ENCODE assay signal across 22 cellular contexts in the genomic region with DNA sequence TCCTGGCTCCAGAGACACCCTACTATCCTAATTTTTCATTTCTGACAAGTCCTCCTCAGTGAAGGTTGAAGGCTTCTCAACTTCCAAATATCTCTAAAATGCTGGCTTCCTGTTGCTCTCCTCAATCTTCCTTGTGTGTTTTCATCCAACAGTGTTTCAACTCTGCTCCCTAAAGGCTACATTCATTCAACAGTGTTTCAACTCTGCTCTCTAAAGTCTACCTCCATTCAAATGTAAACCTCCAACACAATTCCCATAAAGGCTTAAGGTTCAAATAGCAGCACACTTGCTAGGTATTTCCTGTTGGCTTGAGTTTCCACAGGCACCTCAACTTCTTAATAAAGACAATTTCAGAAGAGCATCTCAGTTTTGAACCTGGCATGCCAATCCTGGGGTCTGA.
"Had no signal": no experiment of that assay in that cellular context is flagged by ENCODE, and none has a peak within 500 bp of the region (broad histone marks: within the 10 kb centered on the region; RNA-seq: fewer than 3 reads in every experiment).

No MANE protein-coding gene starts in this region.

- H3K27me3 Mint-ChIP-seq: stimulated activated naive CD8-positive, alpha-beta T cell treated with anti-CD3 and anti-CD28 coated beads, Interleukin-15, amount 100 ng/mL, for 72 hours; type B pancreatic cell had no signal

- H3K27ac ChIP-seq: left ventricle myocardium inferior, ovary, right atrium auricular region, right lobe of liver, tibial nerve, uterus had no signal

- H3K4me3 ChIP-seq: left ventricle myocardium inferior, ovary, right atrium auricular region, right lobe of liver, smooth muscle cell, tibial nerve, uterus had no signal

- H3K36me3 Mint-ChIP-seq: memory B cell; stimulated activated memory B cell treated with anti-CD40 and anti-IgM and Interleukin-4, amounts not matched to agents 10 μg/mL and 1 μg/mL and 100 μg/mL, for 72 hours; type B pancreatic cell had no signal

- H3K4me1 Mint-ChIP-seq: memory B cell; naive thymus-derived CD8-positive, alpha-beta T cell; nephron progenitor cell; stimulated activated memory B cell treated with anti-CD40 and anti-IgM and Interleukin-4, amounts not matched to agents 10 μg/mL and 1 μg/mL and 100 μg/mL, for 72 hours; stimulated activated naive CD8-positive, alpha-beta T cell treated with anti-CD3 and anti-CD28 coated beads, Interleukin-15, amount 100 ng/mL, for 72 hours had no signal

- H3K27me3 ChIP-seq: ovary, right atrium auricular region, right lobe of liver, tibial nerve, uterus had no signal

- H3K4me2 ChIP-seq: smooth muscle cell had no signal

- H3K27ac Mint-ChIP-seq: memory B cell; nephron progenitor cell; progenitor cell of endocrine pancreas; stimulated activated memory B cell treated with anti-CD40 and anti-IgM and Interleukin-4, amounts not matched to agents 10 μg/mL and 1 μg/mL and 100 μg/mL, for 72 hours; stimulated activated naive CD8-positive, alpha-beta T cell treated with anti-CD3 and anti-CD28 coated beads, Interleukin-15, amount 100 ng/mL, for 72 hours; type B pancreatic cell had no signal

- H3K36me3 ChIP-seq: left ventricle myocardium inferior, ovary, right atrium auricular region, right lobe of liver, tibial nerve, uterus had no signal

- DNase-seq: hippocampal formation; islet precursor cell; left ventricle myocardium inferior; naive thymus-derived CD8-positive, alpha-beta T cell; nephron progenitor cell; ovary; right lobe of liver; stimulated activated CD4-positive, alpha-beta T cell treated with anti-CD3 and anti-CD28 coated beads, Interleukin-1b, Interleukin-23, amount 100 ng/mL, for 48 hours; stimulated activated CD4-positive, alpha-beta T cell treated with anti-CD3 and anti-CD28 coated beads, Interleukin-2, amount 100 ng/mL, for 48 hours; stimulated activated CD4-positive, alpha-beta T cell treated with anti-CD3 and anti-CD28 coated beads, Interleukin-4, amount 100 ng/mL, for 4 hours; stimulated activated CD8-positive, alpha-beta memory T cell treated with anti-CD3 and anti-CD28 coated beads, Interleukin-4, amount 100 ng/mL, for 48 hours; stimulated activated naive CD4-positive, alpha-beta T cell treated with Interleukin-2 at 50 U/mL for 16 hours; stimulated activated naive CD8-positive, alpha-beta T cell treated with anti-CD3 and anti-CD28 coated beads, Interleukin-15, amount 100 ng/mL, for 72 hours; substantia nigra; uterus had no signal

- H3K9me3 ChIP-seq: left ventricle myocardium inferior, ovary, right atrium auricular region, right lobe of liver, tibial nerve, uterus had no signal

- H3K4me1 ChIP-seq: left ventricle myocardium inferior, right atrium auricular region, right lobe of liver, tibial nerve, uterus had no signal

- H3K4me3 Mint-ChIP-seq: memory B cell; naive thymus-derived CD8-positive, alpha-beta T cell; nephron progenitor cell; stimulated activated memory B cell treated with anti-CD40 and anti-IgM and Interleukin-4, amounts not matched to agents 10 μg/mL and 1 μg/mL and 100 μg/mL, for 72 hours; stimulated activated naive CD8-positive, alpha-beta T cell treated with anti-CD3 and anti-CD28 coated beads, Interleukin-15, amount 100 ng/mL, for 72 hours; type B pancreatic cell had no signal

- H3K9me3 Mint-ChIP-seq: memory B cell; naive thymus-derived CD8-positive, alpha-beta T cell; nephron progenitor cell; stimulated activated memory B cell treated with anti-CD40 and anti-IgM and Interleukin-4, amounts not matched to agents 10 μg/mL and 1 μg/mL and 100 μg/mL, for 72 hours; stimulated activated naive CD8-positive, alpha-beta T cell treated with anti-CD3 and anti-CD28 coated beads, Interleukin-15, amount 100 ng/mL, for 72 hours; type B pancreatic cell had no signal

- ATAC-seq: naive thymus-derived CD8-positive, alpha-beta T cell; right lobe of liver; stimulated activated memory B cell treated with anti-CD40 and anti-IgM and Interleukin-4, amounts not matched to agents 10 μg/mL and 1 μg/mL and 100 μg/mL, for 72 hours; stimulated activated naive CD8-positive, alpha-beta T cell treated with anti-CD3 and anti-CD28 coated beads, Interleukin-15, amount 100 ng/mL, for 72 hours had no signal
